In the genomic region with DNA sequence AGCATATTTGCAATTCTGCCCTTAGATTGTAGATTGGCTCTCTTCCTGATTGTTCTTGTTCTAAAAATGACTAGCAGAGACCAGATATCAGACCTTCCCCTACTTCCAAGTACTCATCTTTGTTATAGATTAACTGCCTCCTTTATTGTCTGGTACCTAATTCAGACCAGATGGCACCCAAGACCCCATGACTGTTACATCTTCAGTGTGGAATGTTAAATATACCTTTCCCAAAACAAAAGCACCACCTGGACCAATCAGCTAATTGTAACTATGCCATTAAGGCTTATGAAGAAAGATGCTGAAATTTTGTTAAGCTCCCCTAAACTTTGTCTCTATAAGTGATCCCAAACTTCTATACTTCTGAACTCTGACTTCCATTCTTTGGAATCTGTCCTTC, we compare ENCODE assay signal across 1 cellular context.
TF ChIP-seq lines count a peak whose summit lies in the region.

No MANE protein-coding gene starts in this region.

TF ChIP-seq in H1, 55 proteins besides CTCF, POLR2A, EP300 and RAD21 (continued from another document):
- TF ChIP-seq, protein P1, sequence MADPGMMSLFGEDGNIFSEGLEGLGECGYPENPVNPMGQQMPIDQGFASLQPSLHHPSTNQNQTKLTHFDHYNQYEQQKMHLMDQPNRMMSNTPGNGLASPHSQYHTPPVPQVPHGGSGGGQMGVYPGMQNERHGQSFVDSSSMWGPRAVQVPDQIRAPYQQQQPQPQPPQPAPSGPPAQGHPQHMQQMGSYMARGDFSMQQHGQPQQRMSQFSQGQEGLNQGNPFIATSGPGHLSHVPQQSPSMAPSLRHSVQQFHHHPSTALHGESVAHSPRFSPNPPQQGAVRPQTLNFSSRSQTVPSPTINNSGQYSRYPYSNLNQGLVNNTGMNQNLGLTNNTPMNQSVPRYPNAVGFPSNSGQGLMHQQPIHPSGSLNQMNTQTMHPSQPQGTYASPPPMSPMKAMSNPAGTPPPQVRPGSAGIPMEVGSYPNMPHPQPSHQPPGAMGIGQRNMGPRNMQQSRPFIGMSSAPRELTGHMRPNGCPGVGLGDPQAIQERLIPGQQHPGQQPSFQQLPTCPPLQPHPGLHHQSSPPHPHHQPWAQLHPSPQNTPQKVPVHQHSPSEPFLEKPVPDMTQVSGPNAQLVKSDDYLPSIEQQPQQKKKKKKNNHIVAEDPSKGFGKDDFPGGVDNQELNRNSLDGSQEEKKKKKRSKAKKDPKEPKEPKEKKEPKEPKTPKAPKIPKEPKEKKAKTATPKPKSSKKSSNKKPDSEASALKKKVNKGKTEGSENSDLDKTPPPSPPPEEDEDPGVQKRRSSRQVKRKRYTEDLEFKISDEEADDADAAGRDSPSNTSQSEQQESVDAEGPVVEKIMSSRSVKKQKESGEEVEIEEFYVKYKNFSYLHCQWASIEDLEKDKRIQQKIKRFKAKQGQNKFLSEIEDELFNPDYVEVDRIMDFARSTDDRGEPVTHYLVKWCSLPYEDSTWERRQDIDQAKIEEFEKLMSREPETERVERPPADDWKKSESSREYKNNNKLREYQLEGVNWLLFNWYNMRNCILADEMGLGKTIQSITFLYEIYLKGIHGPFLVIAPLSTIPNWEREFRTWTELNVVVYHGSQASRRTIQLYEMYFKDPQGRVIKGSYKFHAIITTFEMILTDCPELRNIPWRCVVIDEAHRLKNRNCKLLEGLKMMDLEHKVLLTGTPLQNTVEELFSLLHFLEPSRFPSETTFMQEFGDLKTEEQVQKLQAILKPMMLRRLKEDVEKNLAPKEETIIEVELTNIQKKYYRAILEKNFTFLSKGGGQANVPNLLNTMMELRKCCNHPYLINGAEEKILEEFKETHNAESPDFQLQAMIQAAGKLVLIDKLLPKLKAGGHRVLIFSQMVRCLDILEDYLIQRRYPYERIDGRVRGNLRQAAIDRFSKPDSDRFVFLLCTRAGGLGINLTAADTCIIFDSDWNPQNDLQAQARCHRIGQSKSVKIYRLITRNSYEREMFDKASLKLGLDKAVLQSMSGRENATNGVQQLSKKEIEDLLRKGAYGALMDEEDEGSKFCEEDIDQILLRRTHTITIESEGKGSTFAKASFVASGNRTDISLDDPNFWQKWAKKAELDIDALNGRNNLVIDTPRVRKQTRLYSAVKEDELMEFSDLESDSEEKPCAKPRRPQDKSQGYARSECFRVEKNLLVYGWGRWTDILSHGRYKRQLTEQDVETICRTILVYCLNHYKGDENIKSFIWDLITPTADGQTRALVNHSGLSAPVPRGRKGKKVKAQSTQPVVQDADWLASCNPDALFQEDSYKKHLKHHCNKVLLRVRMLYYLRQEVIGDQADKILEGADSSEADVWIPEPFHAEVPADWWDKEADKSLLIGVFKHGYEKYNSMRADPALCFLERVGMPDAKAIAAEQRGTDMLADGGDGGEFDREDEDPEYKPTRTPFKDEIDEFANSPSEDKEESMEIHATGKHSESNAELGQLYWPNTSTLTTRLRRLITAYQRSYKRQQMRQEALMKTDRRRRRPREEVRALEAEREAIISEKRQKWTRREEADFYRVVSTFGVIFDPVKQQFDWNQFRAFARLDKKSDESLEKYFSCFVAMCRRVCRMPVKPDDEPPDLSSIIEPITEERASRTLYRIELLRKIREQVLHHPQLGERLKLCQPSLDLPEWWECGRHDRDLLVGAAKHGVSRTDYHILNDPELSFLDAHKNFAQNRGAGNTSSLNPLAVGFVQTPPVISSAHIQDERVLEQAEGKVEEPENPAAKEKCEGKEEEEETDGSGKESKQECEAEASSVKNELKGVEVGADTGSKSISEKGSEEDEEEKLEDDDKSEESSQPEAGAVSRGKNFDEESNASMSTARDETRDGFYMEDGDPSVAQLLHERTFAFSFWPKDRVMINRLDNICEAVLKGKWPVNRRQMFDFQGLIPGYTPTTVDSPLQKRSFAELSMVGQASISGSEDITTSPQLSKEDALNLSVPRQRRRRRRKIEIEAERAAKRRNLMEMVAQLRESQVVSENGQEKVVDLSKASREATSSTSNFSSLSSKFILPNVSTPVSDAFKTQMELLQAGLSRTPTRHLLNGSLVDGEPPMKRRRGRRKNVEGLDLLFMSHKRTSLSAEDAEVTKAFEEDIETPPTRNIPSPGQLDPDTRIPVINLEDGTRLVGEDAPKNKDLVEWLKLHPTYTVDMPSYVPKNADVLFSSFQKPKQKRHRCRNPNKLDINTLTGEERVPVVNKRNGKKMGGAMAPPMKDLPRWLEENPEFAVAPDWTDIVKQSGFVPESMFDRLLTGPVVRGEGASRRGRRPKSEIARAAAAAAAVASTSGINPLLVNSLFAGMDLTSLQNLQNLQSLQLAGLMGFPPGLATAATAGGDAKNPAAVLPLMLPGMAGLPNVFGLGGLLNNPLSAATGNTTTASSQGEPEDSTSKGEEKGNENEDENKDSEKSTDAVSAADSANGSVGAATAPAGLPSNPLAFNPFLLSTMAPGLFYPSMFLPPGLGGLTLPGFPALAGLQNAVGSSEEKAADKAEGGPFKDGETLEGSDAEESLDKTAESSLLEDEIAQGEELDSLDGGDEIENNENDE (IDR thresholded peaks at IDR 0.05; ENCODE audit: insufficient replicate concordance, low read length): no peak
- TF ChIP-seq CBX5 (IDR thresholded peaks at IDR 0.05; ENCODE audit: low read depth, low read length): no peak
